ENCODE assay signal across 24 cellular contexts in genomic region chr20:20426472-20426907, GRCh38. TPM values are rescaled to one million over a fixed set of nuclear protein-coding genes. Genes with fewer than 3 reads are reported as not detected.
A peak's percentile ranks its signal among the peaks of the same experiment; 100 is the strongest.
DNase-seq lines count a peak whose midpoint lies in the region; ATAC-seq, FAIRE-seq and TF ChIP-seq lines count a peak whose summit lies in the region.
"Had no signal": no experiment of that assay in that cellular context is flagged by ENCODE, and none has a peak within 500 bp of the region (broad histone marks: within the 10 kb centered on the region; RNA-seq: fewer than 3 reads in every experiment).

No MANE protein-coding gene starts in this region.

- no peak for TF ChIP-seq CTCF in activated CD8-positive, alpha-beta T cell treated with anti-CD3 and anti-CD28 coated beads for 36 hours (IDR thresholded peaks at IDR 0.05)

- DNase-seq in activated CD8-positive, alpha-beta T cell treated with anti-CD3 and anti-CD28 coated beads for 36 hours = no peak
- DNase-seq in activated CD8-positive, alpha-beta T cell treated with anti-CD3 and anti-CD28 coated beads, Interleukin-2, amount 10 ng/mL, durations not matched to agents 7 days and 5 days = no peak
- DNase-seq in GM12891 (ENCODE audit: insufficient read length, low spot score) (no peak), SKM-1 treated with dmso at 0.1 percent for 144 hours (lab: John Stamatoyannopoulos, UW; ENCODE audit: unreplicated experiment) (no peak)
- no peak for DNase-seq in activated T-helper 1 cell treated with anti-CD3 and anti-CD28 coated beads, Interleukin-12 subunit alpha, Interleukin-12 subunit beta, Interleukin-2, Interleukin-4 antibody, amounts not matched to agents 30 ng/mL and 10 ng/mL and 1 ng/mL, durations not matched to agents 14 hours and 24 hours and 36 hours (ENCODE audit: low spot score)
- DNase-seq: CD8-positive, alpha-beta memory T cell; DMS53; EL; HFFc6; NCI-H1417 treated with DMSO at 0.1 percent for 48 hours; NCI-H1930; NCI-H345; PC-3; RPMI8226; SHP77 treated with DMSO at 0.1 percent for 48 hours had no signal

- POLR2A ChIA-PET in activated CD8-positive, alpha-beta T cell treated with anti-CD3 and anti-CD28 coated beads for 36 hours (lab: Charles Lee) = no interaction called here
- POLR2A ChIA-PET in activated CD8-positive, alpha-beta T cell treated with anti-CD3 and anti-CD28 coated beads, Interleukin-2, amount 10 ng/mL, durations not matched to agents 7 days and 5 days (lab: Charles Lee) = no interaction called here

- H3K27ac Mint-ChIP-seq in activated CD8-positive, alpha-beta T cell treated with anti-CD3 and anti-CD28 coated beads for 36 hours = peak overlapping the region; percentile 63
- H3K27ac Mint-ChIP-seq in activated CD8-positive, alpha-beta T cell treated with anti-CD3 and anti-CD28 coated beads, Interleukin-2, amount 10 ng/mL, durations not matched to agents 7 days and 5 days = no peak overlapping the region
- peak overlapping the region; percentile 55 for H3K27ac Mint-ChIP-seq in activated T-helper 1 cell treated with anti-CD3 and anti-CD28 coated beads, Interleukin-12 subunit alpha, Interleukin-12 subunit beta, Interleukin-2, Interleukin-4 antibody, amounts not matched to agents 30 ng/mL and 10 ng/mL and 1 ng/mL, durations not matched to agents 14 hours and 24 hours and 36 hours
- H3K27ac Mint-ChIP-seq in stimulated activated memory B cell treated with anti-CD40 and anti-IgM and Interleukin-4, amounts not matched to agents 10 μg/mL and 1 μg/mL and 100 μg/mL, for 72 hours = peak overlapping the region; percentile 51
- H3K27ac Mint-ChIP-seq: HFFc6 had no signal

- H3K27me3 Mint-ChIP-seq in activated CD8-positive, alpha-beta T cell treated with anti-CD3 and anti-CD28 coated beads for 36 hours = no peaks in the 10 kb centered on the region
- H3K27me3 Mint-ChIP-seq in activated CD8-positive, alpha-beta T cell treated with anti-CD3 and anti-CD28 coated beads, Interleukin-2, amount 10 ng/mL, durations not matched to agents 7 days and 5 days (ENCODE audit: low read depth) = no peaks in the 10 kb centered on the region
- no peaks in the 10 kb centered on the region for H3K27me3 Mint-ChIP-seq in activated T-helper 1 cell treated with anti-CD3 and anti-CD28 coated beads, Interleukin-12 subunit alpha, Interleukin-12 subunit beta, Interleukin-2, Interleukin-4 antibody, amounts not matched to agents 30 ng/mL and 10 ng/mL and 1 ng/mL, durations not matched to agents 14 hours and 24 hours and 36 hours (ENCODE audit: insufficient read depth)
- H3K27me3 Mint-ChIP-seq in stimulated activated memory B cell treated with anti-CD40 and anti-IgM and Interleukin-4, amounts not matched to agents 10 μg/mL and 1 μg/mL and 100 μg/mL, for 72 hours = no peaks in the 10 kb centered on the region
- H3K27me3 Mint-ChIP-seq: CD8-positive, alpha-beta memory T cell had no signal

- peak; percentile 23 for FAIRE-seq in GM12891 (lab: Jason Lieb, UNC)
- FAIRE-seq: A204.1, GM12892, H54, HTR-8/SVneo had no signal

- peaks cover 20% of the 10 kb centered on the region for H3K4me1 Mint-ChIP-seq in activated CD8-positive, alpha-beta T cell treated with anti-CD3 and anti-CD28 coated beads for 36 hours (ENCODE audit: low read depth)
- H3K4me1 Mint-ChIP-seq in activated CD8-positive, alpha-beta T cell treated with anti-CD3 and anti-CD28 coated beads, Interleukin-2, amount 10 ng/mL, durations not matched to agents 7 days and 5 days (ENCODE audit: low read depth) = no peaks in the 10 kb centered on the region
- H3K4me1 Mint-ChIP-seq in activated T-helper 1 cell treated with anti-CD3 and anti-CD28 coated beads, Interleukin-12 subunit alpha, Interleukin-12 subunit beta, Interleukin-2, Interleukin-4 antibody, amounts not matched to agents 30 ng/mL and 10 ng/mL and 1 ng/mL, durations not matched to agents 14 hours and 24 hours and 36 hours (ENCODE audit: low read depth) = peaks cover 35% of the 10 kb centered on the region
- H3K4me1 Mint-ChIP-seq in stimulated activated memory B cell treated with anti-CD40 and anti-IgM and Interleukin-4, amounts not matched to agents 10 μg/mL and 1 μg/mL and 100 μg/mL, for 72 hours = peaks cover 25% of the 10 kb centered on the region
- H3K4me1 Mint-ChIP-seq: CD8-positive, alpha-beta memory T cell had no signal

- CTCF ChIA-PET in activated CD8-positive, alpha-beta T cell treated with anti-CD3 and anti-CD28 coated beads for 36 hours (lab: Charles Lee) = no interaction called here
- CTCF ChIA-PET in activated CD8-positive, alpha-beta T cell treated with anti-CD3 and anti-CD28 coated beads, Interleukin-2, amount 10 ng/mL, durations not matched to agents 7 days and 5 days (lab: Charles Lee) = no interaction called here

- no peaks in the 10 kb centered on the region for H3K36me3 Mint-ChIP-seq in activated CD8-positive, alpha-beta T cell treated with anti-CD3 and anti-CD28 coated beads for 36 hours (ENCODE audit: low read depth)
- no peaks in the 10 kb centered on the region for H3K36me3 Mint-ChIP-seq in activated CD8-positive, alpha-beta T cell treated with anti-CD3 and anti-CD28 coated beads, Interleukin-2, amount 10 ng/mL, durations not matched to agents 7 days and 5 days (ENCODE audit: low read depth)
- H3K36me3 Mint-ChIP-seq in activated T-helper 1 cell treated with anti-CD3 and anti-CD28 coated beads, Interleukin-12 subunit alpha, Interleukin-12 subunit beta, Interleukin-2, Interleukin-4 antibody, amounts not matched to agents 30 ng/mL and 10 ng/mL and 1 ng/mL, durations not matched to agents 14 hours and 24 hours and 36 hours (ENCODE audit: low read depth) = peaks cover 9% of the 10 kb centered on the region
- peaks cover 26% of the 10 kb centered on the region for H3K36me3 Mint-ChIP-seq in stimulated activated memory B cell treated with anti-CD40 and anti-IgM and Interleukin-4, amounts not matched to agents 10 μg/mL and 1 μg/mL and 100 μg/mL, for 72 hours

- no peak overlapping the region for H3K4me3 Mint-ChIP-seq in activated CD8-positive, alpha-beta T cell treated with anti-CD3 and anti-CD28 coated beads for 36 hours
- H3K4me3 Mint-ChIP-seq in activated CD8-positive, alpha-beta T cell treated with anti-CD3 and anti-CD28 coated beads, Interleukin-2, amount 10 ng/mL, durations not matched to agents 7 days and 5 days = no peak overlapping the region
- no peak overlapping the region for H3K4me3 Mint-ChIP-seq in activated T-helper 1 cell treated with anti-CD3 and anti-CD28 coated beads, Interleukin-12 subunit alpha, Interleukin-12 subunit beta, Interleukin-2, Interleukin-4 antibody, amounts not matched to agents 30 ng/mL and 10 ng/mL and 1 ng/mL, durations not matched to agents 14 hours and 24 hours and 36 hours
- H3K4me3 Mint-ChIP-seq in stimulated activated memory B cell treated with anti-CD40 and anti-IgM and Interleukin-4, amounts not matched to agents 10 μg/mL and 1 μg/mL and 100 μg/mL, for 72 hours = no peak overlapping the region
- H3K4me3 Mint-ChIP-seq: CD8-positive, alpha-beta memory T cell; HFFc6 had no signal

- ATAC-seq in activated CD8-positive, alpha-beta T cell treated with anti-CD3 and anti-CD28 coated beads for 36 hours = peak; percentile 34
- no peak for ATAC-seq in activated CD8-positive, alpha-beta T cell treated with anti-CD3 and anti-CD28 coated beads, Interleukin-2, amount 10 ng/mL, durations not matched to agents 7 days and 5 days
- peak; percentile 48 for ATAC-seq in stimulated activated memory B cell treated with anti-CD40 and anti-IgM and Interleukin-4, amounts not matched to agents 10 μg/mL and 1 μg/mL and 100 μg/mL, for 72 hours
- ATAC-seq in GM21529 (IDR thresholded peaks at IDR 0.05; ENCODE audit: unreplicated experiment) = no peak
- ATAC-seq in HG02571 (IDR thresholded peaks at IDR 0.05; ENCODE audit: unreplicated experiment) = no peak
- ATAC-seq: PC-3 had no signal

- TF ChIP-seq POLR2A in GM12891 (IDR thresholded peaks at IDR 0.05; ENCODE audit: low read depth, low read length) = no peak

- intact Hi-C loops in activated CD8-positive, alpha-beta T cell treated with anti-CD3 and anti-CD28 coated beads for 36 hours (cut with micrococcal nuclease) = no loop called here
- intact Hi-C loops in activated T-helper 1 cell treated with anti-CD3 and anti-CD28 coated beads, Interleukin-12 subunit alpha, Interleukin-12 subunit beta, Interleukin-2, Interleukin-4 antibody, amounts not matched to agents 30 ng/mL and 10 ng/mL and 1 ng/mL, durations not matched to agents 14 hours and 24 hours and 36 hours (cut with micrococcal nuclease) = loop anchor here (1.0 to 2.0 kb wide), 2 partner anchors 14 to 65 kb away; no protein-coding TSS in a partner anchor

- no peaks in the 10 kb centered on the region for H3K9me3 Mint-ChIP-seq in activated CD8-positive, alpha-beta T cell treated with anti-CD3 and anti-CD28 coated beads for 36 hours
- no peaks in the 10 kb centered on the region for H3K9me3 Mint-ChIP-seq in activated CD8-positive, alpha-beta T cell treated with anti-CD3 and anti-CD28 coated beads, Interleukin-2, amount 10 ng/mL, durations not matched to agents 7 days and 5 days (ENCODE audit: insufficient read depth)
- H3K9me3 Mint-ChIP-seq in activated T-helper 1 cell treated with anti-CD3 and anti-CD28 coated beads, Interleukin-12 subunit alpha, Interleukin-12 subunit beta, Interleukin-2, Interleukin-4 antibody, amounts not matched to agents 30 ng/mL and 10 ng/mL and 1 ng/mL, durations not matched to agents 14 hours and 24 hours and 36 hours = no peaks in the 10 kb centered on the region
- H3K9me3 Mint-ChIP-seq in stimulated activated memory B cell treated with anti-CD40 and anti-IgM and Interleukin-4, amounts not matched to agents 10 μg/mL and 1 μg/mL and 100 μg/mL, for 72 hours = no peaks in the 10 kb centered on the region
- H3K9me3 Mint-ChIP-seq: CD8-positive, alpha-beta memory T cell; HFFc6 had no signal

TF ChIP-seq in GM12891, 5 proteins besides CTCF, POLR2A, EP300 and RAD21:
- TF ChIP-seq PAX5 (IDR thresholded peaks at IDR 0.05; ENCODE audit: insufficient read depth, low read length, severe bottlenecking) (no peak), TAF1 (IDR thresholded peaks at IDR 0.05; ENCODE audit: low read depth, low read length) (no peak)
TF ChIP-seq in GM12891: peak in this region for 0.

RNA-seq across cellular contexts. Expression of gene INSM1, which starts 58.6 kb away (rescaled TPM):
- under 1 TPM; 0.76 to 0.99 TPM for total RNA-seq in activated CD8-positive, alpha-beta T cell treated with anti-CD3 and anti-CD28 coated beads for 36 hours
- not detected for total RNA-seq in activated CD8-positive, alpha-beta T cell treated with anti-CD3 and anti-CD28 coated beads, Interleukin-2, amount 10 ng/mL, durations not matched to agents 7 days and 5 days
- 0.03 TPM for polyA plus RNA-seq in GM12891 (2012; ENCODE audit: low read depth, missing spikeins)
- 30.1 and 32.3 TPM in 2 replicates for total RNA-seq in activated T-helper 1 cell treated with anti-CD3 and anti-CD28 coated beads, Interleukin-12 subunit alpha, Interleukin-12 subunit beta, Interleukin-2, Interleukin-4 antibody, amounts not matched to agents 30 ng/mL and 10 ng/mL and 1 ng/mL, durations not matched to agents 14 hours and 24 hours and 36 hours
- total RNA-seq: HFFc6, IMR-90 had no signal
- polyA plus RNA-seq: BJ; CD8-positive, alpha-beta memory T cell; IMR-90 had no signal

Comparison
In these comparisons a context has a peak if more than half of its experiments do, and no peak if none do; other contexts are left out.
1. ATAC-seq: peak in activated CD8-positive, alpha-beta T cell treated with anti-CD3 and anti-CD28 coated beads for 36 hours (single experiment) and stimulated activated memory B cell treated with anti-CD40 and anti-IgM and Interleukin-4, amounts not matched to agents 10 μg/mL and 1 μg/mL and 100 μg/mL, for 72 hours (single experiment); none in activated CD8-positive, alpha-beta T cell treated with anti-CD3 and anti-CD28 coated beads, Interleukin-2, amount 10 ng/mL, durations not matched to agents 7 days and 5 days (single experiment), GM21529 (single experiment) and HG02571 (single experiment).
2. RNA of gene INSM1, which starts 58.6 kb away (total RNA-seq): 30.1 to 32.3 TPM in activated T-helper 1 cell treated with anti-CD3 and anti-CD28 coated beads, Interleukin-12 subunit alpha, Interleukin-12 subunit beta, Interleukin-2, Interleukin-4 antibody, amounts not matched to agents 30 ng/mL and 10 ng/mL and 1 ng/mL, durations not matched to agents 14 hours and 24 hours and 36 hours; 0.76 to 0.99 TPM in activated CD8-positive, alpha-beta T cell treated with anti-CD3 and anti-CD28 coated beads for 36 hours and not detected in activated CD8-positive, alpha-beta T cell treated with anti-CD3 and anti-CD28 coated beads, Interleukin-2, amount 10 ng/mL, durations not matched to agents 7 days and 5 days; every median in the first group is over 10 times any median in the second.